Comparison of ENCODE assay signal across 11 cellular contexts in the genomic region with DNA sequence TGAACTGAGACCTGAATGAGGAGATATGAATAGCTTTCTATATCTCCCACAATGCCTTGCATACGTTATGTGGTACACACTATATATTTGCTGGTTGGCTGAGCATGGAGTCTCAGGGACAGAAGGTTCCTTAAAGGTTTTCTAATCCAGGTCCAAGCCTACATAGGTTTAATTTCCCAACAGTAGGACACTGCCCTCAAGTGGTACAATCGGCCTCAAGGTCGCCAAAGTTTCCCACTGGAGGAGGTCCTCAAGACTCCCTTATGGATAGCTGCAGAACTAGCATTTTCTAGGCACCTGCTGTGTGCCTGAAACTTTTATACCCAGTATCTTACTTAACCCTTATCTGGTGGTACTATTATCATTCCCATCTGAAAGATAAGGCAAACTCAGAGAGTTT. TPM values are rescaled to one million over a fixed set of nuclear protein-coding genes. Genes with fewer than 3 reads are reported as not detected.
DNase-seq lines count a peak whose midpoint lies in the region; ATAC-seq and TF ChIP-seq lines count a peak whose summit lies in the region.
"Had no signal": no experiment of that assay in that cellular context is flagged by ENCODE, and none has a peak within 500 bp of the region (broad histone marks: within the 10 kb centered on the region; RNA-seq: fewer than 3 reads in every experiment).

No MANE protein-coding gene starts in this region.

- no peak overlapping the region for H3K4me3 Mint-ChIP-seq in type B pancreatic cell
- H3K4me3 Mint-ChIP-seq in glutamatergic neuron (ENCODE audit: unreplicated experiment), result no peak overlapping the region
- H3K4me3 Mint-ChIP-seq: CD4-positive, CD25-positive, alpha-beta regulatory T cell; stimulated activated effector memory CD8-positive, alpha-beta T cell treated with anti-CD3 and anti-CD28 coated beads, Interleukin-12 subunit alpha, Interleukin-12 subunit beta, amount 100 ng/mL, for 72 hours had no signal

- H3K4me3 ChIP-seq in SK-N-SH (ENCODE audit: low read depth in 2 of 2, low read length in 1 of 2), result no peak overlapping the region

- no peak overlapping the region for H3K4me2 ChIP-seq in SK-N-SH

- TF ChIP-seq CTCF in SK-N-SH (IDR thresholded peaks at IDR 0.05) (peak; percentile 54), type B pancreatic cell (conservative IDR thresholded peaks at IDR 0.05) (peak; percentile 57), glutamatergic neuron (IDR thresholded peaks at IDR 0.05; ENCODE audit: partially characterized antibody, unreplicated experiment) (no peak)

- no peak for ATAC-seq in HG02798 (IDR thresholded peaks at IDR 0.05; ENCODE audit: poor library complexity, unreplicated experiment)
- ATAC-seq: activated CD4-positive, CD25-positive, alpha-beta regulatory T cell treated with anti-CD3 and anti-CD28 coated beads, Interleukin-2, amount 50 U/mL, for 24 hours; stimulated activated effector memory CD8-positive, alpha-beta T cell treated with anti-CD3 and anti-CD28 coated beads, Interleukin-12 subunit alpha, Interleukin-12 subunit beta, amount 100 ng/mL, for 72 hours had no signal

- peak; percentile 21 for DNase-seq in SIG-M5 treated with dmso at 0.1 percent for 504 hours (lab: John Stamatoyannopoulos, UW; ENCODE audit: unreplicated experiment)
- DNase-seq in SIG-M5 (lab: John Stamatoyannopoulos, UW), result no peak
- no peak for DNase-seq in SK-N-SH
- peak; percentile 15 for DNase-seq in glomerular visceral epithelial cell (ENCODE audit: extremely low spot score)
- no peak for DNase-seq in type B pancreatic cell (ENCODE audit: extremely low spot score, unreplicated experiment)
- no peak for DNase-seq in glutamatergic neuron
- DNase-seq in GM03348 (ENCODE audit: low spot score), result no peak
- DNase-seq: CD4-positive, CD25-positive, alpha-beta regulatory T cell had no signal

- no peak overlapping the region for H3K27ac Mint-ChIP-seq in type B pancreatic cell
- no peak overlapping the region for H3K27ac Mint-ChIP-seq in glutamatergic neuron (ENCODE audit: unreplicated experiment)
- H3K27ac Mint-ChIP-seq: CD4-positive, CD25-positive, alpha-beta regulatory T cell; stimulated activated effector memory CD8-positive, alpha-beta T cell treated with anti-CD3 and anti-CD28 coated beads, Interleukin-12 subunit alpha, Interleukin-12 subunit beta, amount 100 ng/mL, for 72 hours had no signal

- no peaks in the 10 kb centered on the region for H3F3A ChIP-seq in SK-N-SH (replicated peaks; ENCODE audit: insufficient read depth)

- peak; percentile 48 for TF ChIP-seq RAD21 in SK-N-SH (IDR thresholded peaks at IDR 0.05; ENCODE audit: low read length)

- H3K27me3 ChIP-seq in SK-N-SH (ENCODE audit: insufficient read depth), result no peaks in the 10 kb centered on the region

- no peaks in the 10 kb centered on the region for H3K79me2 ChIP-seq in SK-N-SH (ENCODE audit: insufficient read depth)

- H3K27ac ChIP-seq in SK-N-SH (ENCODE audit: low read depth in 2 of 2, low read length in 1 of 2), result no peak overlapping the region

- no peak overlapping the region for H2AFZ ChIP-seq in SK-N-SH (ENCODE audit: low read depth)

- no peaks in the 10 kb centered on the region for H3K9me2 ChIP-seq in SK-N-SH

- H4K20me1 ChIP-seq in SK-N-SH (ENCODE audit: insufficient read depth), result no peaks in the 10 kb centered on the region

- no peak for TF ChIP-seq EP300 in SK-N-SH (IDR thresholded peaks at IDR 0.05; ENCODE audit: borderline replicate concordance in 1 of 2, low read depth in 1 of 2, low read length in 1 of 2)

- POLR2A ChIA-PET in SK-N-SH (lab: Yijun Ruan, JAX), result no interaction called here

- no peaks in the 10 kb centered on the region for H3K27me3 Mint-ChIP-seq in type B pancreatic cell
- H3K27me3 Mint-ChIP-seq in glutamatergic neuron (ENCODE audit: unreplicated experiment), result no peaks in the 10 kb centered on the region
- H3K27me3 Mint-ChIP-seq: CD4-positive, CD25-positive, alpha-beta regulatory T cell had no signal

- H3K9ac ChIP-seq in SK-N-SH, result no peak overlapping the region

- H3K36me3 Mint-ChIP-seq in type B pancreatic cell, result no peaks in the 10 kb centered on the region
- no peaks in the 10 kb centered on the region for H3K36me3 Mint-ChIP-seq in glutamatergic neuron (ENCODE audit: unreplicated experiment)
- H3K36me3 Mint-ChIP-seq: CD4-positive, CD25-positive, alpha-beta regulatory T cell; stimulated activated effector memory CD8-positive, alpha-beta T cell treated with anti-CD3 and anti-CD28 coated beads, Interleukin-12 subunit alpha, Interleukin-12 subunit beta, amount 100 ng/mL, for 72 hours had no signal

- H3K9me3 Mint-ChIP-seq in type B pancreatic cell (no peaks in the 10 kb centered on the region), glutamatergic neuron (ENCODE audit: unreplicated experiment) (peaks cover 4% of the 10 kb centered on the region)
- H3K9me3 Mint-ChIP-seq: stimulated activated effector memory CD8-positive, alpha-beta T cell treated with anti-CD3 and anti-CD28 coated beads, Interleukin-12 subunit alpha, Interleukin-12 subunit beta, amount 100 ng/mL, for 72 hours had no signal

- H3K36me3 ChIP-seq in SK-N-SH (replicated peaks in 1 of 2; ENCODE audit: control insufficient read depth in 1 of 2, insufficient read depth in 2 of 2, low read length in 1 of 2), result no peaks in the 10 kb centered on the region

- H3K4me1 Mint-ChIP-seq in type B pancreatic cell (ENCODE audit: unreplicated experiment) (peaks cover 3% of the 10 kb centered on the region), glutamatergic neuron (ENCODE audit: low read depth, unreplicated experiment) (no peaks in the 10 kb centered on the region)
- H3K4me1 Mint-ChIP-seq: CD4-positive, CD25-positive, alpha-beta regulatory T cell; stimulated activated effector memory CD8-positive, alpha-beta T cell treated with anti-CD3 and anti-CD28 coated beads, Interleukin-12 subunit alpha, Interleukin-12 subunit beta, amount 100 ng/mL, for 72 hours had no signal

- no peaks in the 10 kb centered on the region for H3K4me1 ChIP-seq in SK-N-SH (ENCODE audit: control insufficient read depth in 1 of 2, insufficient read depth in 2 of 2, low read depth in 1 of 2, low read length in 1 of 2)

- 6% methylated on average over 2 of the region's 3 CpGs for WGBS in SK-N-SH (ENCODE audit: low lambda C conversion rate)

- H3K9me3 ChIP-seq in SK-N-SH, result no peaks in the 10 kb centered on the region

- CTCF ChIA-PET in SK-N-SH (lab: Yijun Ruan, JAX), result interaction anchor here (0.8 to 2.3 kb wide), 8 partner anchors 14 to 611 kb away, joined by 3 to 11 read pairs (median 4); no protein-coding TSS in a partner anchor

TF ChIP-seq in SK-N-SH, 30 proteins besides CTCF, POLR2A, EP300 and RAD21:
- no peak for TF ChIP-seq RCOR1 (IDR thresholded peaks at IDR 0.05; ENCODE audit: low read length)
- 0 out of 2 replicates have a peak, but pooled peaks have one; percentile 18 for TF ChIP-seq SMC3 (IDR thresholded peaks at IDR 0.05; ENCODE audit: low read depth, low read length)

RNA-seq across cellular contexts. Expression of gene EFNB1, which starts 21.0 kb away (rescaled TPM):
- polyA plus RNA-seq in SK-N-SH (2012; rRNA removed), result 7.5 and 8.4 TPM in 2 replicates
- polyA plus RNA-seq in SK-N-SH (2012; cell fraction: cytosol; rRNA removed), result 3.9 and 6.5 TPM in 2 replicates
- polyA plus RNA-seq in SK-N-SH (2012; cell fraction: nucleus; rRNA removed), result 3.8 and 3.9 TPM in 2 replicates
- 35.9 and 63.7 TPM in 2 replicates for total RNA-seq in type B pancreatic cell (ENCODE audit: low replicate concordance)
- 5.9 TPM for total RNA-seq in glutamatergic neuron (ENCODE audit: unreplicated experiment)

Comparison
In these comparisons a context has a peak if more than half of its experiments do, and no peak if none do; other contexts are left out.
1. DNase-seq: peak in SIG-M5 treated with dmso at 0.1 percent for 504 hours (single experiment) and glomerular visceral epithelial cell (single experiment); none in SIG-M5 (single experiment), SK-N-SH (single experiment), type B pancreatic cell (single experiment), glutamatergic neuron (single experiment) and GM03348 (single experiment).